ENCODE assay signal across 1 cellular context in the genomic region with DNA sequence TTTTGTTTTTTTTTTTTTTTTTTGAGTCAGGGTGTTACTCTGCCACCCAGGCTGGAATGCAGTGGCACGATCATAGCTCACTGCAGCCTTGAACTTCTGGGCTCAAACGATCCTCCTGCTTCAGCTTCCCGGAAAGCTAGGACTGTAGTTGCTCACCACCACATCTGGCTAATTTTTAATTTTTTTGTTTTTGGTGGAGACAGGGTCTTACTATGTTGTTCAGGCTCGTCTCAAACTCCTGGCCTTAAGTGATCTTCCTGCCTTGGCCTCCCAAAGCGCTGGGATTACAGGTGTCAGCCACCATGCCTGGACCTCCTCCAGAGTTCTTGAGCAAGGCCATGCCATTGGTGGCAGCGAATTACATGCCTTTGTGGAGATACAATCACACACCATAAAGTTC.
A peak's percentile ranks its signal among the peaks of the same experiment; 100 is the strongest.
TF ChIP-seq lines count a peak whose summit lies in the region.

No MANE protein-coding gene starts in this region.

TF ChIP-seq in HepG2, 621 proteins besides CTCF, POLR2A, EP300 and RAD21 (continued from another document and continues in another):
- TF ChIP-seq, protein P1, sequence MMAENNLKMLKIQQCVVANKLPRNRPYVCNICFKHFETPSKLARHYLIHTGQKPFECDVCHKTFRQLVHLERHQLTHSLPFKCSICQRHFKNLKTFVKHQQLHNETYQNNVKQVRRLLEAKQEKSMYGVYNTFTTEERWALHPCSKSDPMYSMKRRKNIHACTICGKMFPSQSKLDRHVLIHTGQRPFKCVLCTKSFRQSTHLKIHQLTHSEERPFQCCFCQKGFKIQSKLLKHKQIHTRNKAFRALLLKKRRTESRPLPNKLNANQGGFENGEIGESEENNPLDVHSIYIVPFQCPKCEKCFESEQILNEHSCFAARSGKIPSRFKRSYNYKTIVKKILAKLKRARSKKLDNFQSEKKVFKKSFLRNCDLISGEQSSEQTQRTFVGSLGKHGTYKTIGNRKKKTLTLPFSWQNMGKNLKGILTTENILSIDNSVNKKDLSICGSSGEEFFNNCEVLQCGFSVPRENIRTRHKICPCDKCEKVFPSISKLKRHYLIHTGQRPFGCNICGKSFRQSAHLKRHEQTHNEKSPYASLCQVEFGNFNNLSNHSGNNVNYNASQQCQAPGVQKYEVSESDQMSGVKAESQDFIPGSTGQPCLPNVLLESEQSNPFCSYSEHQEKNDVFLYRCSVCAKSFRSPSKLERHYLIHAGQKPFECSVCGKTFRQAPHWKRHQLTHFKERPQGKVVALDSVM (CRISPR knock-in tag; IDR thresholded peaks at IDR 0.05): no peak
- peak; percentile 78 for TF ChIP-seq TEAD3 (CRISPR knock-in tag; optimal IDR thresholded peaks at IDR 0.05; ENCODE audit: borderline replicate concordance)
- no peak for TF ChIP-seq FOSL2 (CRISPR knock-in tag; IDR thresholded peaks at IDR 0.05)
- TF ChIP-seq KAT8 (CRISPR knock-in tag; IDR thresholded peaks at IDR 0.05): no peak
- 0 out of 2 replicates have a peak, but pooled peaks have one; percentile 24 for TF ChIP-seq HNF1A (IDR thresholded peaks at IDR 0.05; ENCODE audit: low read depth)
- no peak for TF ChIP-seq HNF1A (CRISPR knock-in tag; IDR thresholded peaks at IDR 0.05; ENCODE audit: borderline replicate concordance)
- TF ChIP-seq ZNF512 (CRISPR knock-in tag; IDR thresholded peaks at IDR 0.05): no peak
- peak; percentile 52 for TF ChIP-seq SALL1 (CRISPR knock-in tag; IDR thresholded peaks at IDR 0.05)
- TF ChIP-seq CREB3 (CRISPR knock-in tag; IDR thresholded peaks at IDR 0.05): no peak
- 0 out of 2 replicates have a peak, but pooled peaks have one; percentile 43 for TF ChIP-seq PITX1 (CRISPR knock-in tag; IDR thresholded peaks at IDR 0.05)
- TF ChIP-seq, protein P2, sequence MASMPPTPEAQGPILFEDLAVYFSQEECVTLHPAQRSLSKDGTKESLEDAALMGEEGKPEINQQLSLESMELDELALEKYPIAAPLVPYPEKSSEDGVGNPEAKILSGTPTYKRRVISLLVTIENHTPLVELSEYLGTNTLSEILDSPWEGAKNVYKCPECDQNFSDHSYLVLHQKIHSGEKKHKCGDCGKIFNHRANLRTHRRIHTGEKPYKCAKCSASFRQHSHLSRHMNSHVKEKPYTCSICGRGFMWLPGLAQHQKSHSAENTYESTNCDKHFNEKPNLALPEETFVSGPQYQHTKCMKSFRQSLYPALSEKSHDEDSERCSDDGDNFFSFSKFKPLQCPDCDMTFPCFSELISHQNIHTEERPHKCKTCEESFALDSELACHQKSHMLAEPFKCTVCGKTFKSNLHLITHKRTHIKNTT (CRISPR knock-in tag; IDR thresholded peaks at IDR 0.05): no peak
- TF ChIP-seq ELF4 (CRISPR knock-in tag; IDR thresholded peaks at IDR 0.05; ENCODE audit: borderline replicate concordance): no peak
- peak; percentile 93 for TF ChIP-seq ZNF460 (CRISPR knock-in tag; IDR thresholded peaks at IDR 0.05; ENCODE audit: borderline replicate concordance)
- no peak for TF ChIP-seq ZIK1 (CRISPR knock-in tag; IDR thresholded peaks at IDR 0.05; ENCODE audit: borderline replicate concordance, low read depth)
- TF ChIP-seq ZBTB37 (CRISPR knock-in tag; IDR thresholded peaks at IDR 0.05): no peak
- TF ChIP-seq ZNF331 (CRISPR knock-in tag; IDR thresholded peaks at IDR 0.05): no peak
- TF ChIP-seq, protein P3, sequence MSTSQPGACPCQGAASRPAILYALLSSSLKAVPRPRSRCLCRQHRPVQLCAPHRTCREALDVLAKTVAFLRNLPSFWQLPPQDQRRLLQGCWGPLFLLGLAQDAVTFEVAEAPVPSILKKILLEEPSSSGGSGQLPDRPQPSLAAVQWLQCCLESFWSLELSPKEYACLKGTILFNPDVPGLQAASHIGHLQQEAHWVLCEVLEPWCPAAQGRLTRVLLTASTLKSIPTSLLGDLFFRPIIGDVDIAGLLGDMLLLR (CRISPR knock-in tag; IDR thresholded peaks at IDR 0.05): no peak
- TF ChIP-seq, protein P4, sequence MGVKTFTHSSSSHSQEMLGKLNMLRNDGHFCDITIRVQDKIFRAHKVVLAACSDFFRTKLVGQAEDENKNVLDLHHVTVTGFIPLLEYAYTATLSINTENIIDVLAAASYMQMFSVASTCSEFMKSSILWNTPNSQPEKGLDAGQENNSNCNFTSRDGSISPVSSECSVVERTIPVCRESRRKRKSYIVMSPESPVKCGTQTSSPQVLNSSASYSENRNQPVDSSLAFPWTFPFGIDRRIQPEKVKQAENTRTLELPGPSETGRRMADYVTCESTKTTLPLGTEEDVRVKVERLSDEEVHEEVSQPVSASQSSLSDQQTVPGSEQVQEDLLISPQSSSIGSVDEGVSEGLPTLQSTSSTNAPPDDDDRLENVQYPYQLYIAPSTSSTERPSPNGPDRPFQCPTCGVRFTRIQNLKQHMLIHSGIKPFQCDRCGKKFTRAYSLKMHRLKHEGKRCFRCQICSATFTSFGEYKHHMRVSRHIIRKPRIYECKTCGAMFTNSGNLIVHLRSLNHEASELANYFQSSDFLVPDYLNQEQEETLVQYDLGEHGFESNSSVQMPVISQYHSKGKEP (CRISPR knock-in tag; IDR thresholded peaks at IDR 0.05): no peak
- TF ChIP-seq ZBTB39 (CRISPR knock-in tag; IDR thresholded peaks at IDR 0.05): no peak
- TF ChIP-seq AKNA (CRISPR knock-in tag; IDR thresholded peaks at IDR 0.05; ENCODE audit: borderline replicate concordance): no peak
- TF ChIP-seq ZNF121 (CRISPR knock-in tag; IDR thresholded peaks at IDR 0.05): peak; percentile 93
- TF ChIP-seq TGIF2 (CRISPR knock-in tag; IDR thresholded peaks at IDR 0.05): no peak
- TF ChIP-seq AGO1 (IDR thresholded peaks at IDR 0.05; ENCODE audit: low read depth, low read length, poor library complexity, severe bottlenecking): no peak
- no peak for TF ChIP-seq KLF9 (CRISPR knock-in tag; IDR thresholded peaks at IDR 0.05; ENCODE audit: low read depth)
- no peak for TF ChIP-seq ATAD3A (CRISPR knock-in tag; IDR thresholded peaks at IDR 0.05)
- TF ChIP-seq, protein P5, sequence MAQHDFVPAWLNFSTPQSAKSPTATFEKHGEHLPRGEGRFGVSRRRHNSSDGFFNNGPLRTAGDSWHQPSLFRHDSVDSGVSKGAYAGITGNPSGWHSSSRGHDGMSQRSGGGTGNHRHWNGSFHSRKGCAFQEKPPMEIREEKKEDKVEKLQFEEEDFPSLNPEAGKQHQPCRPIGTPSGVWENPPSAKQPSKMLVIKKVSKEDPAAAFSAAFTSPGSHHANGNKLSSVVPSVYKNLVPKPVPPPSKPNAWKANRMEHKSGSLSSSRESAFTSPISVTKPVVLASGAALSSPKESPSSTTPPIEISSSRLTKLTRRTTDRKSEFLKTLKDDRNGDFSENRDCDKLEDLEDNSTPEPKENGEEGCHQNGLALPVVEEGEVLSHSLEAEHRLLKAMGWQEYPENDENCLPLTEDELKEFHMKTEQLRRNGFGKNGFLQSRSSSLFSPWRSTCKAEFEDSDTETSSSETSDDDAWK (CRISPR knock-in tag; IDR thresholded peaks at IDR 0.05): no peak
- TF ChIP-seq SYNCRIP (IDR thresholded peaks at IDR 0.05; ENCODE audit: insufficient read depth, low read depth, low read length): no peak
- TF ChIP-seq NAIF1 (CRISPR knock-in tag; IDR thresholded peaks at IDR 0.05; ENCODE audit: borderline replicate concordance): no peak
- no peak for TF ChIP-seq SOX13 (IDR thresholded peaks at IDR 0.05)
- TF ChIP-seq SOX13 (CRISPR knock-in tag; conservative IDR thresholded peaks at IDR 0.05 in 1 of 2, IDR thresholded peaks at IDR 0.05 in 1 of 2): 0 out of 4 replicates have a peak, but pooled peaks of 1 of the 2 experiments have one; percentile 25
